Comparison of ENCODE assay signal across 8 cellular contexts in the genomic region with DNA sequence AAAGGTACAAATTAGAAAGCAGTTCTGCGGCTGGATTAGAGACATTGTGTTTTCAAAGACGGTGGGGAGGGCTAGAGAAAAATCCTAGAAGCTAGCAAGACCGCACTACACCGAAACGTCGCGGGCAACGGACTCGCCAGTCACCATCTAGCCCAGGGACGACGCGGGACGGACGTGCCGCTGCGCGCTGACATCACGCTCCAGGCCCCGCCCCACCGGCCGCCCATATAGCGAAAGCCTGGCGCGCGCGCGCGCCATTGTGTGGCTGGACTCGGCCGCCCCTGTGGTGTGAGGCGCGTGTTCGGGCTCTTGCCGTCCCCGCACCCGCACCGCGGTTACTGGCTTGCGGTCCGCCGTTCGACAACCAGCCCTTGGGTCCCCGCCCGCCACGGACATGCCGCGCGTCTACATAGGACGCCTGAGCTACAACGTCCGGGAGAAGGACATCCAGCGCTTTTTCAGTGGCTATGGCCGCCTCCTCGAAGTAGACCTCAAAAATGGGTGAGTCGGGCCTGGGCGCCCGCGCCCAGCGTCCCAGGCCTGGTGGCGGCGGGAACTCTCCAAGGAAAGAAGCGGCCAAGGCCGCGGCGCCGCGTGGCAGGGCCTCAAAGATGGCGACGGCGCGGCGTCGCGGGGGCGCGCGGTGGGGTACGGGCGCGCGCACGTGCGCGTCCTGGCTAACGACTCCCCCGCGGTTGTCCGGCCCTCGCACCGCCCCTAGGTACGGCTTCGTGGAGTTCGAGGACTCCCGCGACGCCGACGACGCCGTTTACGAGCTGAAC. TPM values are rescaled to one million over a fixed set of nuclear protein-coding genes. Genes with fewer than 3 reads are reported as not detected.
DNase-seq lines count a peak whose midpoint lies in the region; ATAC-seq and TF ChIP-seq lines count a peak whose summit lies in the region.

A gene (plus strand): TSS at position 257 of the 782 bp plus-strand sequence. CDS start 138 bp downstream, at position 395.

- no peaks in the 10 kb centered on the region for H3K9me3 Mint-ChIP-seq in CD4-positive, CD25-positive, alpha-beta regulatory T cell
- no peaks in the 10 kb centered on the region for H3K9me3 Mint-ChIP-seq in activated CD8-positive, alpha-beta T cell treated with anti-CD3 and anti-CD28 coated beads for 36 hours

- H3K4me3 ChIP-seq in CD4-positive, CD25-positive, alpha-beta regulatory T cell (ENCODE audit: low read depth, low read length): peak within 1 kb of the TSS; percentile 91
- H3K4me3 ChIP-seq in lung: peak within 1 kb of the TSS; percentile 95

- H3K27ac Mint-ChIP-seq in CD4-positive, CD25-positive, alpha-beta regulatory T cell: peak within 1 kb of the TSS; percentile 98 to 99 (median 99)
- H3K27ac Mint-ChIP-seq in activated CD8-positive, alpha-beta T cell treated with anti-CD3 and anti-CD28 coated beads for 36 hours: peak within 1 kb of the TSS; percentile 99

- H3K36me3 ChIP-seq in CD4-positive, CD25-positive, alpha-beta regulatory T cell (ENCODE audit: control insufficient read depth, insufficient read depth, low read length): peaks cover 38% of the 10 kb centered on the region
- peaks cover 5 to 10% of the 10 kb centered on the region in 2 donors for H3K36me3 ChIP-seq in lung (ENCODE audit: control insufficient read depth in 2 of 2, insufficient read depth in 2 of 2, low read length in 2 of 2)

- TF ChIP-seq CTCF in activated CD8-positive, alpha-beta T cell treated with anti-CD3 and anti-CD28 coated beads for 36 hours (IDR thresholded peaks at IDR 0.05): no peak
- TF ChIP-seq CTCF in lung (IDR thresholded peaks at IDR 0.05; ENCODE audit: control extremely low read depth, extremely low read depth): no peak

- peaks cover 11% of the 10 kb centered on the region for H3K27me3 Mint-ChIP-seq in CD4-positive, CD25-positive, alpha-beta regulatory T cell
- H3K27me3 Mint-ChIP-seq in activated CD8-positive, alpha-beta T cell treated with anti-CD3 and anti-CD28 coated beads for 36 hours: peaks cover 3% of the 10 kb centered on the region

- peaks cover 9 to 43% (median 30%) of the 10 kb centered on the region in 4 donors for H3K4me1 Mint-ChIP-seq in CD4-positive, CD25-positive, alpha-beta regulatory T cell
- H3K4me1 Mint-ChIP-seq in activated CD8-positive, alpha-beta T cell treated with anti-CD3 and anti-CD28 coated beads for 36 hours (ENCODE audit: low read depth): peaks cover 34% of the 10 kb centered on the region

- H3K4me3 Mint-ChIP-seq in CD4-positive, CD25-positive, alpha-beta regulatory T cell: peak within 1 kb of the TSS; percentile 91 to 96 (median 92)
- H3K4me3 Mint-ChIP-seq in activated CD8-positive, alpha-beta T cell treated with anti-CD3 and anti-CD28 coated beads for 36 hours: peak within 1 kb of the TSS; percentile 93

- peak; percentile 86 to 94 (median 94) for DNase-seq in CD4-positive, CD25-positive, alpha-beta regulatory T cell
- DNase-seq in NCI-H82 treated with DMSO at 0.1 percent for 48 hours (lab: John Stamatoyannopoulos, UW; ENCODE audit: unreplicated experiment) (peak; percentile 92), ecto neural progenitor cell (ENCODE audit: low spot score) (peak; percentile 96), lung (ENCODE audit: low spot score) (peak; percentile 95)
- DNase-seq in activated CD8-positive, alpha-beta T cell treated with anti-CD3 and anti-CD28 coated beads for 36 hours: peak; percentile 94
- DNase-seq in stimulated activated CD4-positive, alpha-beta T cell treated with anti-CD3 and anti-CD28 coated beads, TNF-alpha, amount 100 ng/mL, for 24 hours (ENCODE audit: low read depth in 3 of 3): peak; percentile 83 to 91 (median 86)

- H3K4me1 ChIP-seq in CD4-positive, CD25-positive, alpha-beta regulatory T cell (ENCODE audit: control insufficient read depth, insufficient read depth, low read length, poor library complexity, severe bottlenecking): peaks cover 28% of the 10 kb centered on the region
- H3K4me1 ChIP-seq in lung (ENCODE audit: control insufficient read depth in 2 of 2, insufficient read depth in 2 of 2, low read length in 2 of 2): peaks cover 2 to 3% of the 10 kb centered on the region in 2 donors

- intact Hi-C loops in activated CD8-positive, alpha-beta T cell treated with anti-CD3 and anti-CD28 coated beads for 36 hours (cut with micrococcal nuclease): loop anchor here (10.0 kb wide), 1 partner anchor 627 kb away; no protein-coding TSS in a partner anchor

- H3K27ac ChIP-seq in CD4-positive, CD25-positive, alpha-beta regulatory T cell (ENCODE audit: insufficient read depth, low read length, poor library complexity, severe bottlenecking): peak within 1 kb of the TSS; percentile 99
- peak within 1 kb of the TSS; percentile 100 for H3K27ac ChIP-seq in lung (ENCODE audit: low read depth in 1 of 2, low read length in 1 of 2)

- peak; percentile 84 to 85 for ATAC-seq in CD4-positive, CD25-positive, alpha-beta regulatory T cell (ENCODE audit: low read depth in 2 of 2)
- ATAC-seq in GM19395 (IDR thresholded peaks at IDR 0.05; ENCODE audit: unreplicated experiment) (peak; percentile 86), HG03558 (IDR thresholded peaks at IDR 0.05; ENCODE audit: extremely low read depth, unreplicated experiment) (peak; percentile 34), lung (ENCODE audit: insufficient read depth, low FRiP score) (peak; percentile 97)
- peak; percentile 87 for ATAC-seq in activated CD8-positive, alpha-beta T cell treated with anti-CD3 and anti-CD28 coated beads for 36 hours

- CTCF ChIA-PET in activated CD8-positive, alpha-beta T cell treated with anti-CD3 and anti-CD28 coated beads for 36 hours (lab: Charles Lee): interaction anchor here (0.7 to 1.9 kb wide), 4 partner anchors 8 to 759 kb away, joined by 3 to 13 read pairs (median 4); no protein-coding TSS in a partner anchor

- H3K9me3 ChIP-seq in CD4-positive, CD25-positive, alpha-beta regulatory T cell (ENCODE audit: control insufficient read depth in 2 of 2, low read length in 2 of 2): no peaks in the 10 kb centered on the region
- no peaks in the 10 kb centered on the region for H3K9me3 ChIP-seq in lung (ENCODE audit: control insufficient read depth in 2 of 2, insufficient read depth in 1 of 2, low read length in 1 of 2)

- H3K27me3 ChIP-seq in CD4-positive, CD25-positive, alpha-beta regulatory T cell (ENCODE audit: control insufficient read depth, insufficient read depth, low read length): no peaks in the 10 kb centered on the region
- no peaks in the 10 kb centered on the region for H3K27me3 ChIP-seq in lung (ENCODE audit: control insufficient read depth, insufficient read depth)

- 0 to 1% methylated on average over 91 to 101 of the region's 101 CpGs for whole genome bisulfite sequencing in lung, 2 donors

- POLR2A ChIA-PET in activated CD8-positive, alpha-beta T cell treated with anti-CD3 and anti-CD28 coated beads for 36 hours (lab: Charles Lee): interaction anchor here (0.6 to 2.9 kb wide), 26 partner anchors 8 to 1505 kb away, joined by 3 to 25 read pairs (median 6); a partner anchor contains a TSS

- peaks cover 26% of the 10 kb centered on the region for H3K36me3 Mint-ChIP-seq in CD4-positive, CD25-positive, alpha-beta regulatory T cell
- peaks cover 41% of the 10 kb centered on the region for H3K36me3 Mint-ChIP-seq in activated CD8-positive, alpha-beta T cell treated with anti-CD3 and anti-CD28 coated beads for 36 hours (ENCODE audit: low read depth)

RNA-seq across cellular contexts. Expression of the gene that starts here (rescaled TPM):
- total RNA-seq in CD4-positive, CD25-positive, alpha-beta regulatory T cell: 269 TPM
- polyA plus RNA-seq in CD4-positive, CD25-positive, alpha-beta regulatory T cell: 10 to 100 TPM; 41.0 to 59.3 (median 51.6) TPM
- 100 to 1,000 TPM; 112 to 114 TPM for total RNA-seq in activated CD8-positive, alpha-beta T cell treated with anti-CD3 and anti-CD28 coated beads for 36 hours
- total RNA-seq in lung: 100 to 1,000 TPM in 1 of 2 donors, 10 to 100 TPM in 1; 91.0 to 102 TPM
- 10 to 100 TPM; 61.9 to 98.1 TPM for polyA plus RNA-seq in lung

Comparison
In these comparisons a context has a peak if more than half of its experiments do, and no peak if none do; other contexts are left out.
1. Peak in every context shown above with its lines: DNase-seq, ATAC-seq, H3K4me3 ChIP-seq and H3K27ac ChIP-seq.
2. ATAC-seq: peak in every context shown above with its lines; median percentile 97 in lung; 87 in activated CD8-positive, alpha-beta T cell treated with anti-CD3 and anti-CD28 coated beads for 36 hours; 86 in GM19395; 84 in CD4-positive, CD25-positive, alpha-beta regulatory T cell; 34 in HG03558.